1 cellular context compared by ENCODE assay signal in genomic region chr14:46490150-46490769, GRCh38.
TF ChIP-seq lines count a peak whose summit lies in the region.

No MANE protein-coding gene starts in this region.

TF ChIP-seq in GM12878, 131 proteins besides CTCF, POLR2A, EP300 and RAD21 (continued from another document):
- no peak for TF ChIP-seq ZBTB11 (CRISPR knock-in tag; IDR thresholded peaks at IDR 0.05)
- no peak for TF ChIP-seq SPI1 (IDR thresholded peaks at IDR 0.05; ENCODE audit: borderline replicate concordance, insufficient read depth, low read depth, low read length)
- no peak for TF ChIP-seq ZNF24 (IDR thresholded peaks at IDR 0.05)
- TF ChIP-seq SIN3A (IDR thresholded peaks at IDR 0.05; ENCODE audit: low read depth, low read length), result no peak
- TF ChIP-seq ASH2L (IDR thresholded peaks at IDR 0.05; ENCODE audit: borderline replicate concordance, low read depth), result no peak
- TF ChIP-seq CREM (IDR thresholded peaks at IDR 0.05; ENCODE audit: low read depth), result 0 out of 2 replicates have a peak, but pooled peaks have one; percentile 22
- no peak for TF ChIP-seq USF2 (IDR thresholded peaks at IDR 0.05; ENCODE audit: borderline replicate concordance, low read depth, low read length)
- no peak for TF ChIP-seq BHLHE40 (IDR thresholded peaks at IDR 0.05; ENCODE audit: borderline replicate concordance in 1 of 2, low read depth in 2 of 2, low read length in 1 of 2)
- TF ChIP-seq RBBP5 (conservative IDR thresholded peaks at IDR 0.05), result no peak
- TF ChIP-seq MLLT1 (IDR thresholded peaks at IDR 0.05), result peak; percentile 96
- TF ChIP-seq BCL11A (IDR thresholded peaks at IDR 0.05; ENCODE audit: low read depth, low read length), result no peak
- peak; percentile 68; the same call in 1 of the 2 replicates for TF ChIP-seq MEF2A (IDR thresholded peaks at IDR 0.05; ENCODE audit: insufficient read depth, low read depth, low read length)
- TF ChIP-seq ATF2 (IDR thresholded peaks at IDR 0.05; ENCODE audit: low read length), result no peak
- 0 out of 2 replicates have a peak, but pooled peaks have one; percentile 26 for TF ChIP-seq IRF4 (IDR thresholded peaks at IDR 0.05; ENCODE audit: low read depth, low read length)
- no peak for TF ChIP-seq CEBPB (IDR thresholded peaks at IDR 0.05; ENCODE audit: borderline replicate concordance in 1 of 2, low read depth in 2 of 2, low read length in 2 of 2)
- TF ChIP-seq JUNB (IDR thresholded peaks at IDR 0.05), result no peak
- no peak for TF ChIP-seq NFYA (IDR thresholded peaks at IDR 0.05; ENCODE audit: borderline replicate concordance, low read depth, low read length)
- TF ChIP-seq PML (IDR thresholded peaks at IDR 0.05; ENCODE audit: low read length), result no peak
- TF ChIP-seq FOXM1 (IDR thresholded peaks at IDR 0.05; ENCODE audit: low read depth, low read length), result no peak
- TF ChIP-seq SP1 (IDR thresholded peaks at IDR 0.05; ENCODE audit: low read depth, low read length), result no peak
- 0 out of 2 replicates have a peak, but pooled peaks have one; percentile 44 for TF ChIP-seq CBX5 (IDR thresholded peaks at IDR 0.05; ENCODE audit: low read depth)
- peak; percentile 18; the same call in 1 of the 2 replicates for TF ChIP-seq RELB (IDR thresholded peaks at IDR 0.05; ENCODE audit: low read depth)
- TF ChIP-seq ELK1 (IDR thresholded peaks at IDR 0.05; ENCODE audit: low read depth, low read length), result no peak
- TF ChIP-seq TCF12 (IDR thresholded peaks at IDR 0.05; ENCODE audit: low read depth, low read length), result no peak
- peak in 1 of 2 experiments; percentile 50; a peak in 1 of 4 replicates for TF ChIP-seq ETV6 (conservative IDR thresholded peaks at IDR 0.05 in 1 of 2, IDR thresholded peaks at IDR 0.05 in 1 of 2; ENCODE audit: borderline replicate concordance in 1 of 2, low read depth in 1 of 2)
- TF ChIP-seq MYC (IDR thresholded peaks at IDR 0.05; ENCODE audit: insufficient read depth, insufficient read length, insufficient replicate concordance, low read length, severe bottlenecking), result no peak
- TF ChIP-seq MEF2B (IDR thresholded peaks at IDR 0.05; ENCODE audit: partially characterized antibody, poor library complexity, severe bottlenecking), result peak; percentile 87
TF ChIP-seq in GM12878: peak in this region for 24.
